In genomic region chr11:121255473-121256125, GRCh38 we compare ENCODE assay signal across 29 cellular contexts.
"Had no signal": no experiment of that assay in that cellular context is flagged by ENCODE, and none has a peak within 500 bp of the region (broad histone marks: within the 10 kb centered on the region; RNA-seq: fewer than 3 reads in every experiment).

No MANE protein-coding gene starts in this region.

- H3K27me3 ChIP-seq: brain microvascular endothelial cell, colonic mucosa, esophagus squamous epithelium, gastroesophageal sphincter had no signal

- H3K9me3 Mint-ChIP-seq: activated T-helper 17 cell treated with anti-CD3 and anti-CD28 coated beads, Interleukin-2, amount 50 U/mL, for 72 hours had no signal

- H3K36me3 ChIP-seq: brain microvascular endothelial cell, colonic mucosa, esophagus squamous epithelium, gastroesophageal sphincter, heart right ventricle had no signal

- H3K4me1 ChIP-seq: colonic mucosa, gastroesophageal sphincter, heart right ventricle had no signal

- H3K4me3 Mint-ChIP-seq: activated B cell treated with CpG ODN at 0.5 μM for 24 hours; activated CD8-positive, alpha-beta T cell treated with anti-CD3 and anti-CD28 coated beads for 36 hours; activated naive CD8-positive, alpha-beta T cell; activated T-cell treated with anti-CD3 and anti-CD28 coated beads, Interleukin-2, amount 50 U/mL, for 4 hours; activated T-helper 17 cell treated with anti-CD3 and anti-CD28 coated beads, Interleukin-2, amount 50 U/mL, for 72 hours had no signal

- FAIRE-seq: astrocyte, endothelial cell of umbilical vein had no signal

- H3K4me3 ChIP-seq: colonic mucosa, esophagus squamous epithelium, gastroesophageal sphincter, heart right ventricle had no signal

- H3K27ac ChIP-seq: brain microvascular endothelial cell, colonic mucosa, epithelial cell of prostate, esophagus squamous epithelium, gastroesophageal sphincter, heart right ventricle had no signal

- H3K9me3 ChIP-seq: colonic mucosa, esophagus squamous epithelium, gastroesophageal sphincter had no signal

- H3K4me1 Mint-ChIP-seq: activated B cell treated with CpG ODN at 0.5 μM for 24 hours; activated T-helper 17 cell treated with anti-CD3 and anti-CD28 coated beads, Interleukin-2, amount 50 U/mL, for 72 hours had no signal

- ATAC-seq: activated CD4-positive, CD25-positive, alpha-beta regulatory T cell treated with anti-CD3 and anti-CD28 coated beads, Interleukin-2, amount 50 U/mL, for 24 hours; activated CD8-positive, alpha-beta T cell treated with anti-CD3 and anti-CD28 coated beads for 36 hours; activated T-cell treated with anti-CD3 and anti-CD28 coated beads, Interleukin-2, amount 50 U/mL, for 4 hours; activated T-helper 17 cell treated with anti-CD3 and anti-CD28 coated beads, Interleukin-2, amount 50 U/mL, for 72 hours; gastroesophageal sphincter; heart right ventricle had no signal

- H3K27ac Mint-ChIP-seq: activated B cell treated with CpG ODN at 0.5 μM for 24 hours; activated CD8-positive, alpha-beta T cell treated with anti-CD3 and anti-CD28 coated beads for 36 hours; activated naive CD8-positive, alpha-beta T cell; activated T-helper 17 cell treated with anti-CD3 and anti-CD28 coated beads, Interleukin-2, amount 50 U/mL, for 72 hours had no signal

- DNase-seq: activated B cell treated with CpG ODN at 0.5 μM for 24 hours; activated CD4-positive, alpha-beta T cell treated with anti-CD3 and anti-CD28 coated beads for 48 hours; activated CD4-positive, alpha-beta T cell treated with anti-CD3 and anti-CD28 coated beads, Interleukin-2, amount 50 U/mL, for 1 hour; activated CD4-positive, alpha-beta T cell treated with anti-CD3 and anti-CD28 coated beads, Interleukin-2, amount 50 U/mL, for 48 hours; activated CD8-positive, alpha-beta memory T cell treated with anti-CD3 and anti-CD28 coated beads for 24 hours; activated CD8-positive, alpha-beta T cell treated with anti-CD3 and anti-CD28 coated beads for 36 hours; activated effector memory CD4-positive, alpha-beta T cell treated with Interleukin-2 at 50 U/mL for 16 hours; activated gamma-delta T cell treated with Interleukin-2 at 50 U/mL for 16 hours; activated naive CD4-positive, alpha-beta T cell treated with anti-CD3 and anti-CD28 coated beads, Interleukin-2, amount 50 U/mL, for 16 hours; activated naive CD4-positive, alpha-beta T cell treated with Interleukin-2 at 50 U/mL for 16 hours; activated T-cell treated with anti-CD3 and anti-CD28 coated beads, Interleukin-2, amount 50 U/mL, for 4 hours; amniotic stem cell; anterior cingulate cortex; brain microvascular endothelial cell; central memory CD4-positive, alpha-beta T cell; cerebellar nuclear complex; colonic mucosa; effector CD8-positive, alpha-beta T cell; esophagus squamous epithelium; foreskin melanocyte; heart right ventricle; T-helper 2 cell had no signal
